8 cellular contexts compared by ENCODE assay signal in genomic region chr6:89637960-89638319, GRCh38. TPM values are rescaled to one million over a fixed set of nuclear protein-coding genes. Genes with fewer than 3 reads are reported as not detected.
DNase-seq lines count a peak whose midpoint lies in the region; ATAC-seq, FAIRE-seq and TF ChIP-seq lines count a peak whose summit lies in the region.

No MANE protein-coding gene starts in this region.

- H3K4me1 ChIP-seq in left lung (peaks cover 4 to 21% of the 10 kb centered on the region in 2 donors), thyroid gland (peaks cover 12 to 15% of the 10 kb centered on the region in 2 donors)

- WGBS in thyroid gland, 2 donors: 13 to 19% methylated on average over 7 of the region's 7 CpGs

- FAIRE-seq in frontal cortex (lab: Jason Lieb, UNC): no peak

- no peak for TF ChIP-seq POLR2A in thyroid gland (IDR thresholded peaks at IDR 0.05)

- H3K4me3 ChIP-seq in left lung: peak overlapping the region; percentile 55 to 61
- H3K4me3 ChIP-seq in thyroid gland (replicated peaks in 1 of 3): peak overlapping the region in 2 of 3 donors; percentile 48 to 69

- H3K36me3 Mint-ChIP-seq in CD14-positive monocyte: peaks cover 28 to 31% of the 10 kb centered on the region in 2 donors
- peaks cover 29% of the 10 kb centered on the region for H3K36me3 Mint-ChIP-seq in activated naive CD8-positive, alpha-beta T cell treated with anti-CD3 and anti-CD28 coated beads, Interleukin-2, amount 10 ng/mL, durations not matched to agents 7 days and 5 days

- peaks cover 0 to 3% (median 0%) of the 10 kb centered on the region in 7 donors for H3K9me3 Mint-ChIP-seq in CD14-positive monocyte
- no peaks in the 10 kb centered on the region for H3K9me3 Mint-ChIP-seq in activated naive CD8-positive, alpha-beta T cell treated with anti-CD3 and anti-CD28 coated beads, Interleukin-2, amount 10 ng/mL, durations not matched to agents 7 days and 5 days

- H3K9me3 ChIP-seq in left lung (no peaks in the 10 kb centered on the region), thyroid gland (no peaks in the 10 kb centered on the region)

- TF ChIP-seq CTCF in CD14-positive monocyte (IDR thresholded peaks at IDR 0.05) (no peak), left lung (IDR thresholded peaks at IDR 0.05) (no peak), thyroid gland (IDR thresholded peaks at IDR 0.05) (no peak)

- peak overlapping the region; percentile 92 to 94 for H3K4me3 Mint-ChIP-seq in CD14-positive monocyte
- peak overlapping the region; percentile 92 for H3K4me3 Mint-ChIP-seq in activated naive CD8-positive, alpha-beta T cell treated with anti-CD3 and anti-CD28 coated beads, Interleukin-2, amount 10 ng/mL, durations not matched to agents 7 days and 5 days

- H3K27ac ChIP-seq in left lung: peak overlapping the region; percentile 85 to 88
- peak overlapping the region; percentile 89 to 91 (median 89) for H3K27ac ChIP-seq in thyroid gland

- H3K4me1 Mint-ChIP-seq in CD14-positive monocyte: peaks cover 21% of the 10 kb centered on the region
- peaks cover 24% of the 10 kb centered on the region for H3K4me1 Mint-ChIP-seq in activated naive CD8-positive, alpha-beta T cell treated with anti-CD3 and anti-CD28 coated beads, Interleukin-2, amount 10 ng/mL, durations not matched to agents 7 days and 5 days

- no peaks in the 10 kb centered on the region for H3K27me3 ChIP-seq in left lung
- H3K27me3 ChIP-seq in thyroid gland: no peaks in the 10 kb centered on the region

- peak; percentile 4 for ATAC-seq in HG02571 (IDR thresholded peaks at IDR 0.05; ENCODE audit: unreplicated experiment)
- ATAC-seq in activated naive CD8-positive, alpha-beta T cell treated with anti-CD3 and anti-CD28 coated beads, Interleukin-2, amount 10 ng/mL, durations not matched to agents 7 days and 5 days (ENCODE audit: low read depth): peak; percentile 0
- peak; percentile 19 for ATAC-seq in left lung
- ATAC-seq in GM21423 (IDR thresholded peaks at IDR 0.05; ENCODE audit: unreplicated experiment): no peak

- intact Hi-C loops in CD14-positive monocyte (cut with micrococcal nuclease): loop anchor here in 1 of 2 donors (10.0 kb wide), 2 partner anchors 283 to 673 kb away; partner anchors contain the start of genes RNGTT and UBE2J1
- intact Hi-C loops in left lung (cut with DNase I): no loop called here
- intact Hi-C loops in thyroid gland (cut with DNase I): no loop called here

- H3K27me3 Mint-ChIP-seq in CD14-positive monocyte (ENCODE audit: low read depth in 3 of 3): no peaks in the 10 kb centered on the region
- H3K27me3 Mint-ChIP-seq in activated naive CD8-positive, alpha-beta T cell treated with anti-CD3 and anti-CD28 coated beads, Interleukin-2, amount 10 ng/mL, durations not matched to agents 7 days and 5 days: no peaks in the 10 kb centered on the region

- POLR2A ChIA-PET in activated naive CD8-positive, alpha-beta T cell treated with anti-CD3 and anti-CD28 coated beads, Interleukin-2, amount 10 ng/mL, durations not matched to agents 7 days and 5 days (lab: Charles Lee): interaction anchor here (1.2 to 2.4 kb wide), 7 partner anchors 13 to 287 kb away, joined by 3 to 10 read pairs (median 4); partner anchors contain the start of genes CASP8AP2, RRAGD and UBE2J1

- H3K36me3 ChIP-seq in left lung (peaks cover 0 to 32% of the 10 kb centered on the region in 2 donors), thyroid gland (peaks cover 0 to 7% of the 10 kb centered on the region in 2 donors)

- DNase-seq in CD14-positive monocyte (ENCODE audit: low spot score) (no peak), left lung (no peak), thyroid gland (no peak), NCI-H1092 treated with DMSO at 0.1 percent for 48 hours (lab: John Stamatoyannopoulos, UW) (no peak), frontal cortex (ENCODE audit: low spot score in 2 of 2) (no peak)
- no peak for DNase-seq in activated naive CD8-positive, alpha-beta T cell treated with anti-CD3 and anti-CD28 coated beads, Interleukin-2, amount 10 ng/mL, durations not matched to agents 7 days and 5 days

- H3K27ac Mint-ChIP-seq in CD14-positive monocyte: peak overlapping the region; percentile 96 to 98 (median 98)
- H3K27ac Mint-ChIP-seq in activated naive CD8-positive, alpha-beta T cell treated with anti-CD3 and anti-CD28 coated beads, Interleukin-2, amount 10 ng/mL, durations not matched to agents 7 days and 5 days: peak overlapping the region; percentile 95

RNA-seq across cellular contexts. Expression of gene LYRM2, which starts 0.6 kb away (rescaled TPM):
- 10 to 100 TPM; 58.1 to 64.0 TPM for polyA plus RNA-seq in CD14-positive monocyte
- 10 to 100 TPM; 32.0 to 36.8 TPM for total RNA-seq in activated naive CD8-positive, alpha-beta T cell treated with anti-CD3 and anti-CD28 coated beads, Interleukin-2, amount 10 ng/mL, durations not matched to agents 7 days and 5 days
- total RNA-seq in left lung: 10 to 100 TPM; 34.4 to 43.3 TPM
- total RNA-seq in thyroid gland: 10 to 100 TPM; 28.7 to 38.5 (median 31.2) TPM
- 24.1 TPM for total RNA-seq in frontal cortex
